ENCODE assay signal across 15 cellular contexts in genomic region chr9:92404437-92404836, GRCh38. TPM values are rescaled to one million over a fixed set of nuclear protein-coding genes. Genes with fewer than 3 reads are reported as not detected.
A peak's percentile ranks its signal among the peaks of the same experiment; 100 is the strongest.
DNase-seq lines count a peak whose midpoint lies in the region; ATAC-seq, FAIRE-seq and TF ChIP-seq lines count a peak whose summit lies in the region.
"Had no signal": no experiment of that assay in that cellular context is flagged by ENCODE, and none has a peak within 500 bp of the region (broad histone marks: within the 10 kb centered on the region; RNA-seq: fewer than 3 reads in every experiment).

TSS of gene OGN (minus strand) at chr9:92404578. CDS start at chr9:92403407, 1,171 bp downstream.

- CTCF ChIA-PET in A673 (lab: Charles Lee) = no interaction called here

- H3K36me3 Mint-ChIP-seq in activated T-cell treated with anti-CD3 and anti-CD28 coated beads, Interleukin-2, amount 50 U/mL, for 4 hours (ENCODE audit: insufficient read depth) = no peaks in the 10 kb centered on the region

- peaks cover 31% of the 10 kb centered on the region for H3K4me1 ChIP-seq in A673 (ENCODE audit: insufficient read depth, low read length, poor library complexity, severe bottlenecking)
- H3K4me1 ChIP-seq in gastroesophageal sphincter = peaks cover 0 to 59% (median 0%) of the 10 kb centered on the region in 3 donors
- H3K4me1 ChIP-seq in parathyroid adenoma = no peaks in the 10 kb centered on the region
- H3K4me1 ChIP-seq in kidney (ENCODE audit: control insufficient read depth in 1 of 2, insufficient read depth in 1 of 2, low read depth in 1 of 2, low read length in 2 of 2) = no peaks in the 10 kb centered on the region

- H3K9ac ChIP-seq in parathyroid adenoma (no peak within 1 kb of the TSS), kidney (ENCODE audit: low read length in 2 of 2) (no peak within 1 kb of the TSS)

- peak within 1 kb of the TSS; percentile 9 for H3K27ac ChIP-seq in A673 (ENCODE audit: low read depth, low read length, poor library complexity, severe bottlenecking)
- H3K27ac ChIP-seq in gastroesophageal sphincter = peak within 1 kb of the TSS in 3 of 4 donors; percentile 28 to 67 (median 62)
- no peak within 1 kb of the TSS for H3K27ac ChIP-seq in parathyroid adenoma
- no peak within 1 kb of the TSS for H3K27ac ChIP-seq in kidney (ENCODE audit: low read depth in 2 of 2, low read length in 2 of 2)
- H3K27ac ChIP-seq: brain microvascular endothelial cell had no signal

- intact Hi-C loops in A673 (cut with micrococcal nuclease; ENCODE audit: unreplicated experiment) = no loop called here
- intact Hi-C loops in kidney (cut with DNase I) = no loop called here

- no peaks in the 10 kb centered on the region for H3K9me3 ChIP-seq in A673 (ENCODE audit: low read depth, low read length, poor library complexity, severe bottlenecking)
- no peaks in the 10 kb centered on the region for H3K9me3 ChIP-seq in gastroesophageal sphincter
- H3K9me3 ChIP-seq in parathyroid adenoma (ENCODE audit: control insufficient read depth, low read length) = no peaks in the 10 kb centered on the region
- no peaks in the 10 kb centered on the region for H3K9me3 ChIP-seq in kidney (ENCODE audit: control insufficient read depth in 1 of 2, low read length in 2 of 2)
- H3K9me3 ChIP-seq: spleen had no signal

- no peaks in the 10 kb centered on the region for H3K27me3 ChIP-seq in A673 (replicated peaks; ENCODE audit: insufficient read depth, low read depth, low read length, poor library complexity)
- H3K27me3 ChIP-seq in gastroesophageal sphincter = no peaks in the 10 kb centered on the region
- no peaks in the 10 kb centered on the region for H3K27me3 ChIP-seq in parathyroid adenoma (ENCODE audit: control insufficient read depth, insufficient read depth, low read length)
- H3K27me3 ChIP-seq: brain microvascular endothelial cell, spleen had no signal

- H3K9me3 Mint-ChIP-seq in activated T-cell treated with anti-CD3 and anti-CD28 coated beads, Interleukin-2, amount 50 U/mL, for 4 hours = no peaks in the 10 kb centered on the region
- H3K9me3 Mint-ChIP-seq: activated T-cell treated with anti-CD3 and anti-CD28 coated beads, Interleukin-2, amount 50 U/mL, for 72 hours had no signal

- POLR2A ChIA-PET in A673 (lab: Charles Lee; ENCODE audit: low non-redundant PET) = interaction anchor here (0.7 kb wide), 1 partner anchor 25 kb away, joined by 3 read pairs; no protein-coding TSS in a partner anchor

- 26 to 38% methylated on average over 2 of the region's 2 CpGs for WGBS in gastroesophageal sphincter (ENCODE audit: low coverage in 1 of 2), 2 donors

- H3K4me2 ChIP-seq in parathyroid adenoma (ENCODE audit: low read length) = no peak within 1 kb of the TSS

- DNase-seq in A673 (ENCODE audit: low spot score) (peak; percentile 39), NCI-H69 (lab: John Stamatoyannopoulos, UW) (peak; percentile 25), kidney (no peak), GM19240 (ENCODE audit: insufficient read length, low spot score) (no peak), medulla oblongata (ENCODE audit: extremely low spot score) (no peak)
- DNase-seq in activated T-cell treated with anti-CD3 and anti-CD28 coated beads, Interleukin-2, amount 50 U/mL, for 4 hours = no peak
- DNase-seq: activated CD4-positive, CD25-positive, alpha-beta regulatory T cell treated with anti-CD3 and anti-CD28 coated beads, Interleukin-2, amount 50 U/mL, for 72 hours; activated T-cell treated with anti-CD3 and anti-CD28 coated beads, Interleukin-2, amount 50 U/mL, for 72 hours; brain microvascular endothelial cell; DMS79 treated with DMSO at 0.1 percent for 48 hours; spleen had no signal

- H3K27me3 Mint-ChIP-seq in activated T-cell treated with anti-CD3 and anti-CD28 coated beads, Interleukin-2, amount 50 U/mL, for 4 hours (ENCODE audit: low read depth) = no peaks in the 10 kb centered on the region

- no peaks in the 10 kb centered on the region for H3K79me2 ChIP-seq in parathyroid adenoma

- ATAC-seq in gastroesophageal sphincter = no peak
- ATAC-seq in activated T-cell treated with anti-CD3 and anti-CD28 coated beads, Interleukin-2, amount 50 U/mL, for 4 hours = no peak
- ATAC-seq: activated T-cell treated with anti-CD3 and anti-CD28 coated beads, Interleukin-2, amount 50 U/mL, for 72 hours had no signal

- H3K36me3 ChIP-seq in A673 (ENCODE audit: insufficient read depth, low read length, poor library complexity, severe bottlenecking) (no peaks in the 10 kb centered on the region), gastroesophageal sphincter (no peaks in the 10 kb centered on the region), parathyroid adenoma (ENCODE audit: control insufficient read depth, insufficient read depth, low read length) (no peaks in the 10 kb centered on the region), kidney (ENCODE audit: control insufficient read depth in 1 of 2, insufficient read depth in 2 of 2, low read length in 2 of 2) (no peaks in the 10 kb centered on the region)
- H3K36me3 ChIP-seq: brain microvascular endothelial cell, spleen had no signal

- peaks cover 24% of the 10 kb centered on the region for H3K4me1 Mint-ChIP-seq in activated T-cell treated with anti-CD3 and anti-CD28 coated beads, Interleukin-2, amount 50 U/mL, for 4 hours (ENCODE audit: low read depth)

- TF ChIP-seq POLR2A in gastroesophageal sphincter (IDR thresholded peaks at IDR 0.05) = no peak

- no peak for FAIRE-seq in kidney (lab: Jason Lieb, UNC)
- FAIRE-seq: endothelial cell of umbilical vein, GM12891 had no signal

- no peak within 1 kb of the TSS for H3K4me3 ChIP-seq in A673 (ENCODE audit: low read depth, low read length, poor library complexity, severe bottlenecking)
- peak within 1 kb of the TSS; percentile 19 to 38 for H3K4me3 ChIP-seq in gastroesophageal sphincter
- no peak within 1 kb of the TSS for H3K4me3 ChIP-seq in parathyroid adenoma (ENCODE audit: low read depth, low read length)
- no peak within 1 kb of the TSS for H3K4me3 ChIP-seq in kidney (ENCODE audit: low read length in 2 of 2)
- H3K4me3 ChIP-seq: spleen had no signal

- TF ChIP-seq CTCF in A673 (conservative IDR thresholded peaks at IDR 0.05; ENCODE audit: low read depth, low read length) (no peak), gastroesophageal sphincter (IDR thresholded peaks at IDR 0.05) (no peak), parathyroid adenoma (IDR thresholded peaks at IDR 0.05) (no peak), kidney (IDR thresholded peaks at IDR 0.05; ENCODE audit: borderline replicate concordance, extremely low read depth, insufficient read depth) (no peak)

- H3K4me3 Mint-ChIP-seq in activated T-cell treated with anti-CD3 and anti-CD28 coated beads, Interleukin-2, amount 50 U/mL, for 4 hours = no peak within 1 kb of the TSS

- no peak for TF ChIP-seq EP300 in gastroesophageal sphincter (IDR thresholded peaks at IDR 0.05)

- peak within 1 kb of the TSS; percentile 11 for H2AFZ ChIP-seq in parathyroid adenoma

- BruUV-seq in A673 (replicated peaks; lab: Mats Ljungman, UMichigan) = no TSS peak

RNA-seq across cellular contexts. Expression of gene OGN, which starts in this region (rescaled TPM):
- total RNA-seq in A673 (2021) (0.44 and 0.95 TPM in 2 replicates), gastroesophageal sphincter (100 to 1,000 TPM in 1 of 4 donors, 10 to 100 TPM in 3; 12.9 to 101 (median 30.2) TPM), kidney (3.8 TPM)
- total RNA-seq in activated T-cell treated with anti-CD3 and anti-CD28 coated beads, Interleukin-2, amount 50 U/mL, for 4 hours = not detected
- polyA plus RNA-seq in kidney (ENCODE audit: insufficient read depth, low read depth, low replicate concordance) = 2.0 TPM
- total RNA-seq: activated T-cell treated with anti-CD3 and anti-CD28 coated beads, Interleukin-2, amount 50 U/mL, for 72 hours; endothelial cell of umbilical vein had no signal
- polyA plus RNA-seq: endothelial cell of umbilical vein had no signal

Comparison
In these comparisons a context has a peak if more than half of its experiments do, and no peak if none do; other contexts are left out.
1. Peak in DNase-seq and H3K27ac ChIP-seq in A673; RNA of the gene not detected or under 1 TPM.
2. H3K27ac ChIP-seq: peak in gastroesophageal sphincter (3 of 4); none in parathyroid adenoma (single experiment) and kidney (0 of 2).
3. H3K4me3 ChIP-seq: peak in gastroesophageal sphincter (2 of 2); none in A673 (single experiment), parathyroid adenoma (single experiment) and kidney (0 of 2).